ENCODE assay signal across 1 cellular context in the genomic region with DNA sequence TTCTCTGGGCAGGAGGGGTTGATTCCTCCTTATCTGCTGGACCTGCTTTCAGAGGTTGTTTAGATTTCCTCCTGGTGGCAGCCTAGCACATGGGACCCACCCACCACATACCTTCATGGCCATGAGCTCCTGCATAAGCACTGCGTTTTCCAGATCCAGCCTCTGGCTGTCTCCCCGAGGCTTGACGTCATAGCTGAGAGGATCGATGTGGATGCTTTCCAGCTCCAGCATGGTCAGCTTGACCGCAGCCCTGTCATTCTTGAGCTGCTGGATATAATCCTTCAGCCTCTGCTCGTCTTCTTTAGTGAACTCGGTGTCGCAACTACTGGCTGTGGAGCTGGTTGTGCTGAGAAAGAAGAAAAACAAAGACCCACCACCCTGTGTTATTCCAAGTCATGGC.
TF ChIP-seq lines count a peak whose summit lies in the region.

No MANE protein-coding gene starts in this region.

TF ChIP-seq in HepG2, 621 proteins besides CTCF, POLR2A, EP300 and RAD21 (continued from another document):
- TF ChIP-seq, protein P1, sequence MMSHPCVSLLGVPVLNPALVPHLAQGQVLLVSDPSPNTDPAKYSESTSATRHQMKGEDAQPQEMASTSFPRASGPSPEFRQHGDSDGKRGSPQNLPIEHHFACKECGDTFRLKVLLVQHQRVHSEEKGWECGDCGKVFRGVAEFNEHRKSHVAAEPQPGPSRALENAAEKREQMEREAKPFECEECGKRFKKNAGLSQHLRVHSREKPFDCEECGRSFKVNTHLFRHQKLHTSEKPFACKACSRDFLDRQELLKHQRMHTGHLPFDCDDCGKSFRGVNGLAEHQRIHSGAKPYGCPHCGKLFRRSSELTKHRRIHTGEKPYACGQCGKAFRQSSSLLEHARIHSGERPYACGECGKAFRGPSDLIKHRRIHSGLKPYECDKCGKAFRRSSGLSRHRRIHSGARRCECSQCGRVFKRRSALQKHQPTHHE (CRISPR knock-in tag; IDR thresholded peaks at IDR 0.05; ENCODE audit: borderline replicate concordance) = no peak
- TF ChIP-seq ZNF616 (CRISPR knock-in tag; IDR thresholded peaks at IDR 0.05; ENCODE audit: low read depth) (no peak), ZNF776 (CRISPR knock-in tag; IDR thresholded peaks at IDR 0.05) (no peak)
- TF ChIP-seq, protein P2, sequence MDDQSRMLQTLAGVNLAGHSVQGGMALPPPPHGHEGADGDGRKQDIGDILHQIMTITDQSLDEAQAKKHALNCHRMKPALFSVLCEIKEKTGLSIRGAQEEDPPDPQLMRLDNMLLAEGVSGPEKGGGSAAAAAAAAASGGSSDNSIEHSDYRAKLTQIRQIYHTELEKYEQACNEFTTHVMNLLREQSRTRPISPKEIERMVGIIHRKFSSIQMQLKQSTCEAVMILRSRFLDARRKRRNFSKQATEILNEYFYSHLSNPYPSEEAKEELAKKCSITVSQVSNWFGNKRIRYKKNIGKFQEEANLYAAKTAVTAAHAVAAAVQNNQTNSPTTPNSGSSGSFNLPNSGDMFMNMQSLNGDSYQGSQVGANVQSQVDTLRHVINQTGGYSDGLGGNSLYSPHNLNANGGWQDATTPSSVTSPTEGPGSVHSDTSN (CRISPR knock-in tag; IDR thresholded peaks at IDR 0.05; ENCODE audit: borderline replicate concordance) = no peak
